Comparison of ENCODE assay signal across 13 cellular contexts in the genomic region with DNA sequence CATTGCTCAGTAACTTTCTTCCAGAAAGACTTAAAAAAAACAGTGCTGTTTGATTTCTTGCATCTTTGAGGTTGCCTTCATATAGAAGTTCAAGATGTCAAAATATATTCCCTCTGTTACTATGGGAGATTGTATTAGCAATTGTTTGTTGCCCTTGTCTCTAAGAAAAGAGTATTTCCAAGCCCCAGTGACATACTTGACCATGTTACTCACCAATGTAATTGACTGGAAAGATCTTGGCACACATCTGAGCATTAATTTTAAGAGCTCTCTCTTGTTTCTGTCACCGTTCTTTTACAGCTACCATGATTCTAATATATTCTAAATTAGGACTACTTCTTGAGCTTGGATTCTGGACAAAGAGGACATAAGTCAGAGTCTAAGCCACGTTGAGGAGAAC.
DNase-seq lines count a peak whose midpoint lies in the region; FAIRE-seq and TF ChIP-seq lines count a peak whose summit lies in the region.
"Had no signal": no experiment of that assay in that cellular context is flagged by ENCODE, and none has a peak within 500 bp of the region (broad histone marks: within the 10 kb centered on the region; RNA-seq: fewer than 3 reads in every experiment).

No MANE protein-coding gene starts in this region.

- no peaks in the 10 kb centered on the region for H3K36me3 ChIP-seq in bronchial epithelial cell (ENCODE audit: control insufficient read depth, insufficient read depth, low read length)
- no peaks in the 10 kb centered on the region for H3K36me3 ChIP-seq in tibial artery

- TF ChIP-seq CTCF in bronchial epithelial cell (IDR thresholded peaks at IDR 0.05; ENCODE audit: insufficient read depth, low read length, severe bottlenecking) = no peak
- TF ChIP-seq CTCF in tibial artery (IDR thresholded peaks at IDR 0.05) = no peak

- no peak for FAIRE-seq in bronchial epithelial cell (lab: Jason Lieb, UNC)
- FAIRE-seq: endometrium had no signal

- no peak overlapping the region for H3K27ac ChIP-seq in tibial artery

- intact Hi-C loops in tibial artery (cut with DNase I; ENCODE audit: low total_unique reads) (no loop called here), cardiac septum (cut with DNase I) (no loop called here)

- no peak overlapping the region for H3K4me3 ChIP-seq in bronchial epithelial cell (ENCODE audit: low read depth, low read length)
- no peak overlapping the region for H3K4me3 ChIP-seq in tibial artery

- no peaks in the 10 kb centered on the region for H3K9me3 ChIP-seq in tibial artery

- H3K27me3 ChIP-seq in bronchial epithelial cell (ENCODE audit: control insufficient read depth, insufficient read depth, low read length) (no peaks in the 10 kb centered on the region), tibial artery (no peaks in the 10 kb centered on the region)

- DNase-seq in DMS79 (lab: John Stamatoyannopoulos, UW) (peak; percentile 39), M059J (ENCODE audit: low read depth) (peak; percentile 92), bronchial epithelial cell (ENCODE audit: low read depth) (peak; percentile 53), myocyte (ENCODE audit: low read depth) (peak; percentile 55), tibial artery (no peak), hippocampal formation (lab: John Stamatoyannopoulos, UW) (no peak), cardiac septum (ENCODE audit: low spot score) (no peak), DMS153 (lab: John Stamatoyannopoulos, UW) (no peak)
- DNase-seq: activated CD4-positive, alpha-beta T cell treated with anti-CD3 and anti-CD28 coated beads for 4 hours; activated T-cell treated with anti-CD3 and anti-CD28 coated beads, Interleukin-2, amount 50 U/mL, for 72 hours; aorta; NCI-H2081 treated with DMSO at 0.1 percent for 48 hours had no signal

- H3K4me1 ChIP-seq in tibial artery = peaks cover 0 to 5% (median 3%) of the 10 kb centered on the region in 4 donors

Comparison
In these comparisons a context has a peak if more than half of its experiments do, and no peak if none do; other contexts are left out.
1. DNase-seq: peak in DMS79 (single experiment), M059J (single experiment), bronchial epithelial cell (single experiment) and myocyte (single experiment); none in tibial artery (0 of 2), hippocampal formation (0 of 2), cardiac septum (single experiment) and DMS153 (single experiment).